11 cellular contexts compared by ENCODE assay signal in the genomic region with DNA sequence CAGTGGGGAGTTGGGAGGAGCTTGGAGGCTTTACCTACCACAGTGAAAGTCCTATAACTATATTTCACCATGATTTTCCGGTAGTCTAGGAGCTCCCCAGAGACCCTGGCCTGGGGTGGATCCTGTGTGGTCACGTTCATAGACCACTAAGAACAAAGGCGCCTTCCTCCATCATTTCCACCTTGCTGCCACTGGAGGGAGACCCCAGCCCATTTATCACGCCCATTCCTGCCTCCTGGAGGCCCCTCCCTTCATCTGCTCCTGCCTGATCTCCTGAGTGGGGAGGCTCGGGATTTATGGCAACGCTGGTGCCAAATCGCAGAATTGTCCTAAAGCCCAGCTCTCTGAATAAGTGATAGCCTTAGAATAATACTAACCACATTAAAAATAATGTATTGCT.
A peak's percentile ranks its signal among the peaks of the same experiment; 100 is the strongest.
DNase-seq lines count a peak whose midpoint lies in the region; ATAC-seq, FAIRE-seq and TF ChIP-seq lines count a peak whose summit lies in the region.
"Had no signal": no experiment of that assay in that cellular context is flagged by ENCODE, and none has a peak within 500 bp of the region (broad histone marks: within the 10 kb centered on the region; RNA-seq: fewer than 3 reads in every experiment).

No MANE protein-coding gene starts in this region.

- POLR2A ChIA-PET in SK-N-SH (lab: Yijun Ruan, JAX) (no interaction called here), PC-3 (lab: Charles Lee; ENCODE audit: unreplicated experiment) (no interaction called here)

- peak overlapping the region; percentile 90 for H3K27ac Mint-ChIP-seq in glutamatergic neuron (ENCODE audit: unreplicated experiment)
- H3K27ac Mint-ChIP-seq in activated CD8-positive, alpha-beta memory T cell treated with anti-CD3 and anti-CD28 coated beads, Interleukin-2, amount 10 ng/mL, durations not matched to agents 7 days and 5 days, result no peak overlapping the region
- H3K27ac Mint-ChIP-seq: activated CD4-positive, alpha-beta T cell treated with anti-CD3 and anti-CD28 coated beads, Interleukin-2, amount 10 ng/mL, durations not matched to agents 24 days and 14 days; CD4-positive, CD25-positive, alpha-beta regulatory T cell had no signal

- peaks cover 5% of the 10 kb centered on the region for H3K9me3 Mint-ChIP-seq in glutamatergic neuron (ENCODE audit: unreplicated experiment)
- peaks cover 10% of the 10 kb centered on the region for H3K9me3 Mint-ChIP-seq in activated CD8-positive, alpha-beta memory T cell treated with anti-CD3 and anti-CD28 coated beads, Interleukin-2, amount 10 ng/mL, durations not matched to agents 7 days and 5 days (ENCODE audit: low read depth)
- H3K9me3 Mint-ChIP-seq: activated CD4-positive, alpha-beta T cell treated with anti-CD3 and anti-CD28 coated beads, Interleukin-2, amount 10 ng/mL, durations not matched to agents 24 days and 14 days had no signal

- H3K9ac ChIP-seq in SK-N-SH, result no peak overlapping the region
- H3K9ac ChIP-seq in PC-3 (ENCODE audit: low read length), result no peak overlapping the region

- H3K27ac ChIP-seq in SK-N-SH (ENCODE audit: low read depth in 2 of 2, low read length in 1 of 2) (no peak overlapping the region), PC-3 (ENCODE audit: low read length) (no peak overlapping the region), ovary (no peak overlapping the region)
- H3K27ac ChIP-seq: spleen had no signal

- H3K4me1 ChIP-seq in SK-N-SH (ENCODE audit: control insufficient read depth in 1 of 2, insufficient read depth in 2 of 2, low read depth in 1 of 2, low read length in 1 of 2), result peaks cover 0 to 4% of the 10 kb centered on the region in 2 experiments; a peak in 1 of 4 replicates
- H3K4me1 ChIP-seq in PC-3 (ENCODE audit: insufficient read depth, low read length), result no peaks in the 10 kb centered on the region
- H3K4me1 ChIP-seq in ovary (ENCODE audit: insufficient read depth), result no peaks in the 10 kb centered on the region
- H3K4me1 ChIP-seq: spleen had no signal

- ATAC-seq in SK-N-SH treated with all-trans-retinoic acid at 6 μM for 48 hours, result no peak; the same call in 2 of the 3 replicates
- no peak for ATAC-seq in PC-3
- ATAC-seq in activated CD8-positive, alpha-beta memory T cell treated with anti-CD3 and anti-CD28 coated beads, Interleukin-2, amount 10 ng/mL, durations not matched to agents 7 days and 5 days, result no peak

- H3K27me3 Mint-ChIP-seq in glutamatergic neuron (ENCODE audit: unreplicated experiment), result peaks cover 2% of the 10 kb centered on the region
- no peaks in the 10 kb centered on the region for H3K27me3 Mint-ChIP-seq in activated CD8-positive, alpha-beta memory T cell treated with anti-CD3 and anti-CD28 coated beads, Interleukin-2, amount 10 ng/mL, durations not matched to agents 7 days and 5 days
- H3K27me3 Mint-ChIP-seq: activated CD4-positive, alpha-beta T cell treated with anti-CD3 and anti-CD28 coated beads, Interleukin-2, amount 10 ng/mL, durations not matched to agents 24 days and 14 days; CD4-positive, CD25-positive, alpha-beta regulatory T cell had no signal

- TF ChIP-seq EP300 in SK-N-SH (IDR thresholded peaks at IDR 0.05; ENCODE audit: borderline replicate concordance in 1 of 2, low read depth in 1 of 2, low read length in 1 of 2) (no peak), ovary (IDR thresholded peaks at IDR 0.05) (no peak)

- H3K4me2 ChIP-seq in SK-N-SH, result no peak overlapping the region
- no peak overlapping the region for H3K4me2 ChIP-seq in PC-3 (ENCODE audit: low read length)

- H3F3A ChIP-seq in SK-N-SH (replicated peaks; ENCODE audit: insufficient read depth) (no peaks in the 10 kb centered on the region), PC-3 (ENCODE audit: low read length, unreplicated experiment) (no peaks in the 10 kb centered on the region)

- TF ChIP-seq CTCF in SK-N-SH (IDR thresholded peaks at IDR 0.05) (no peak), PC-3 (conservative IDR thresholded peaks at IDR 0.05; ENCODE audit: low read depth, low read length) (peak; percentile 46; the same call in 1 of the 2 replicates), glutamatergic neuron (IDR thresholded peaks at IDR 0.05; ENCODE audit: partially characterized antibody, unreplicated experiment) (peak; percentile 71), ovary (IDR thresholded peaks at IDR 0.05) (no peak)

- no TSS peak for BruUV-seq in PC-3 (replicated peaks; lab: Mats Ljungman, UMichigan)

- TF ChIP-seq RAD21 in SK-N-SH (IDR thresholded peaks at IDR 0.05; ENCODE audit: low read length), result peak; percentile 83

- no peaks in the 10 kb centered on the region for H3K9me3 ChIP-seq in SK-N-SH
- no peaks in the 10 kb centered on the region for H3K9me3 ChIP-seq in PC-3 (ENCODE audit: low read length)
- H3K9me3 ChIP-seq in ovary, result no peaks in the 10 kb centered on the region
- H3K9me3 ChIP-seq: spleen had no signal

- CTCF ChIA-PET in SK-N-SH (lab: Yijun Ruan, JAX), result interaction anchor here (0.5 to 2.6 kb wide), 20 partner anchors 10 to 1153 kb away, joined by 3 to 33 read pairs (median 3); no protein-coding TSS in a partner anchor
- CTCF ChIA-PET in PC-3 (lab: Charles Lee), result no interaction called here
- CTCF ChIA-PET in activated CD8-positive, alpha-beta memory T cell treated with anti-CD3 and anti-CD28 coated beads, Interleukin-2, amount 10 ng/mL, durations not matched to agents 7 days and 5 days (lab: Charles Lee), result no interaction called here

- H4K20me1 ChIP-seq in SK-N-SH (ENCODE audit: insufficient read depth) (no peaks in the 10 kb centered on the region), PC-3 (ENCODE audit: low read length) (no peaks in the 10 kb centered on the region)

- peaks cover 12% of the 10 kb centered on the region for H3K4me1 Mint-ChIP-seq in glutamatergic neuron (ENCODE audit: low read depth, unreplicated experiment)
- H3K4me1 Mint-ChIP-seq in activated CD8-positive, alpha-beta memory T cell treated with anti-CD3 and anti-CD28 coated beads, Interleukin-2, amount 10 ng/mL, durations not matched to agents 7 days and 5 days, result no peaks in the 10 kb centered on the region
- H3K4me1 Mint-ChIP-seq: activated CD4-positive, alpha-beta T cell treated with anti-CD3 and anti-CD28 coated beads, Interleukin-2, amount 10 ng/mL, durations not matched to agents 24 days and 14 days; CD4-positive, CD25-positive, alpha-beta regulatory T cell had no signal

- H3K79me2 ChIP-seq in SK-N-SH (ENCODE audit: insufficient read depth), result no peaks in the 10 kb centered on the region
- no peaks in the 10 kb centered on the region for H3K79me2 ChIP-seq in PC-3 (ENCODE audit: low read length)

- intact Hi-C loops in PC-3 (cut with micrococcal nuclease) (loop anchor here (10.0 kb wide), 1 partner anchor 896 kb away; no protein-coding TSS in a partner anchor), ovary (cut with DNase I) (no loop called here)

- no peaks in the 10 kb centered on the region for H3K36me3 ChIP-seq in SK-N-SH (replicated peaks in 1 of 2; ENCODE audit: control insufficient read depth in 1 of 2, insufficient read depth in 2 of 2, low read length in 1 of 2)
- no peaks in the 10 kb centered on the region for H3K36me3 ChIP-seq in PC-3 (ENCODE audit: low read depth, low read length)
- H3K36me3 ChIP-seq in ovary, result no peaks in the 10 kb centered on the region
- H3K36me3 ChIP-seq: spleen had no signal

- H3K36me3 Mint-ChIP-seq in glutamatergic neuron (ENCODE audit: unreplicated experiment), result no peaks in the 10 kb centered on the region
- H3K36me3 Mint-ChIP-seq in activated CD8-positive, alpha-beta memory T cell treated with anti-CD3 and anti-CD28 coated beads, Interleukin-2, amount 10 ng/mL, durations not matched to agents 7 days and 5 days, result no peaks in the 10 kb centered on the region
- H3K36me3 Mint-ChIP-seq: CD4-positive, CD25-positive, alpha-beta regulatory T cell had no signal

- peak overlapping the region; percentile 19 for H3K4me3 Mint-ChIP-seq in glutamatergic neuron (ENCODE audit: unreplicated experiment)
- H3K4me3 Mint-ChIP-seq in activated CD8-positive, alpha-beta memory T cell treated with anti-CD3 and anti-CD28 coated beads, Interleukin-2, amount 10 ng/mL, durations not matched to agents 7 days and 5 days, result no peak overlapping the region
- H3K4me3 Mint-ChIP-seq: activated CD4-positive, alpha-beta T cell treated with anti-CD3 and anti-CD28 coated beads, Interleukin-2, amount 10 ng/mL, durations not matched to agents 24 days and 14 days; CD4-positive, CD25-positive, alpha-beta regulatory T cell had no signal

- WGBS in SK-N-SH (ENCODE audit: low lambda C conversion rate), result 16% methylated on average over 6 of the region's 7 CpGs
- 10 to 22% (median 20%) methylated on average over 7 of the region's 7 CpGs for WGBS in ovary, 3 donors

- H3K9me2 ChIP-seq in SK-N-SH (no peaks in the 10 kb centered on the region), PC-3 (replicated peaks; ENCODE audit: low read length) (no peaks in the 10 kb centered on the region)

- no peaks in the 10 kb centered on the region for H3K27me3 ChIP-seq in SK-N-SH (ENCODE audit: insufficient read depth)
- H3K27me3 ChIP-seq in PC-3 (ENCODE audit: low read length), result 0 out of 2 replicates have a peak, but pooled peaks cover 6% of the 10 kb centered on the region
- no peaks in the 10 kb centered on the region for H3K27me3 ChIP-seq in ovary
- H3K27me3 ChIP-seq: spleen had no signal

- TF ChIP-seq POLR2A in ovary (IDR thresholded peaks at IDR 0.05), result no peak

- H2AFZ ChIP-seq in SK-N-SH (ENCODE audit: low read depth), result no peak overlapping the region
- no peak overlapping the region for H2AFZ ChIP-seq in PC-3 (ENCODE audit: low read length)

- H3K4me3 ChIP-seq in SK-N-SH (ENCODE audit: low read depth in 2 of 2, low read length in 1 of 2) (no peak overlapping the region; a peak in 1 of 4 replicates), PC-3 (ENCODE audit: low read length) (no peak overlapping the region), ovary (no peak overlapping the region)
- H3K4me3 ChIP-seq: spleen had no signal

- DNase-seq in SK-N-SH (peak; percentile 60), PC-3 (peak; percentile 24), glutamatergic neuron (peak; percentile 79), urothelium cell line (ENCODE audit: low spot score) (peak; percentile 29), ovary (no peak)
- no peak for DNase-seq in activated CD4-positive, alpha-beta T cell treated with anti-CD3 and anti-CD28 coated beads, Interleukin-2, amount 50 U/mL, for 1 hour
- no peak for DNase-seq in activated CD8-positive, alpha-beta memory T cell treated with anti-CD3 and anti-CD28 coated beads, Interleukin-2, amount 10 ng/mL, durations not matched to agents 7 days and 5 days
- DNase-seq: activated CD4-positive, alpha-beta T cell treated with anti-CD3 and anti-CD28 coated beads, Interleukin-2, amount 10 ng/mL, durations not matched to agents 24 days and 14 days; CD4-positive, CD25-positive, alpha-beta regulatory T cell; spleen had no signal

- FAIRE-seq in urothelium cell line (lab: Jason Lieb, UNC), result no peak

TF ChIP-seq in SK-N-SH, 30 proteins besides CTCF, POLR2A, EP300 and RAD21:
- TF ChIP-seq SIN3A (IDR thresholded peaks at IDR 0.05; ENCODE audit: borderline replicate concordance, low read depth, low read length) (no peak), SMC3 (IDR thresholded peaks at IDR 0.05; ENCODE audit: low read depth, low read length) (peak; percentile 54; the same call in 1 of the 2 replicates)

TF ChIP-seq in SK-N-SH treated with all-trans-retinoic acid at 6 μM for 48 hours, 23 proteins besides CTCF, POLR2A, EP300 and RAD21 (continues in another document):
- TF ChIP-seq CSDC2 (CRISPR knock-in tag; IDR thresholded peaks at IDR 0.05) (no peak), ZFP3 (CRISPR knock-in tag; IDR thresholded peaks at IDR 0.05) (no peak)

Comparison
In these comparisons a context has a peak if more than half of its experiments do, and no peak if none do; other contexts are left out.
1. DNase-seq: peak in SK-N-SH (single experiment), PC-3 (single experiment), glutamatergic neuron (single experiment) and urothelium cell line (single experiment); none in ovary (0 of 5), activated CD4-positive, alpha-beta T cell treated with anti-CD3 and anti-CD28 coated beads, Interleukin-2, amount 50 U/mL, for 1 hour (single experiment) and activated CD8-positive, alpha-beta memory T cell treated with anti-CD3 and anti-CD28 coated beads, Interleukin-2, amount 10 ng/mL, durations not matched to agents 7 days and 5 days (single experiment).
2. CTCF ChIP-seq: peak in PC-3 (single experiment) and glutamatergic neuron (single experiment); none in SK-N-SH (single experiment) and ovary (0 of 3).